1 cellular context compared by ENCODE assay signal in the genomic region with DNA sequence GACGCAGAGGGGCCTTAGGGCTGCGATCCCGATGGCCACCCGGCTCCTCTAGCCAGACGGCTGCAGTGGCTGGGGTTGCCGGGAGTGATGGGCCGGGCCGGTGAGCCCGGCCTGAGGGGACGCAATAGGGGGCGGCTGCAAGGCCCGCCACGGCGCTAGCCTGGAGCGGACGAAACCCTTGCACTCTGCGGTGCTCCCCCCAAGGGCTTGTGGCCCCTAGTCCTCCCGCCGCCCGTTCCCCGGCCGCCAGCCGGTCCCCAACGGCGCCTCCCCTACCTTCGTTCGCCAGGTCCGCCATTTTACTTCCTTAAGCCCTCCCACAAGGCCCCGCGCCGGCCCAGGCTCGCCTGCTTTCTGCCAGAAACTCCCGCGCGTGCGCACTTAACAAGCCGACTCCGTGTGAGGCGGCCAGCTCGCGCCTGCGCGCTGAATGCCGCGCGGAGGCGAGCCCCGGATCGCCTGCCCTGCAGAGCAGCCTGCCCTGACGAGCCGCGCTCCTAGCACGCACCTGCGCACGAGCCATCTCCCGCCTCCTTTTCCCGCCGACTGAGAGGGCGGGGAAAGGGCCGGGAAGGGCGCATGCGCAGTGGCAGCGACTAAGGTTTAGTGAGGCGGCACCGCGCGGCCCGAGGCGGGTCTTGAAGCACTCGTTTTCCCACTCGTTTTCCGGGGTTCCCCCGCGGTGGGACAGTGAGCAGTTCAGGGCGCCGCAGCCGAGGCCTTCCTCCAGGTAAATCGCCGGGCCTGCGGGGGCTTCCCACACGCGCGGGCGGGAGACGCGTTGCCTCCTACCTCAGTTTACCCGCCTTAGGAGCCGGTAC.
TF ChIP-seq lines count a peak whose summit lies in the region.

A gene with protein sequence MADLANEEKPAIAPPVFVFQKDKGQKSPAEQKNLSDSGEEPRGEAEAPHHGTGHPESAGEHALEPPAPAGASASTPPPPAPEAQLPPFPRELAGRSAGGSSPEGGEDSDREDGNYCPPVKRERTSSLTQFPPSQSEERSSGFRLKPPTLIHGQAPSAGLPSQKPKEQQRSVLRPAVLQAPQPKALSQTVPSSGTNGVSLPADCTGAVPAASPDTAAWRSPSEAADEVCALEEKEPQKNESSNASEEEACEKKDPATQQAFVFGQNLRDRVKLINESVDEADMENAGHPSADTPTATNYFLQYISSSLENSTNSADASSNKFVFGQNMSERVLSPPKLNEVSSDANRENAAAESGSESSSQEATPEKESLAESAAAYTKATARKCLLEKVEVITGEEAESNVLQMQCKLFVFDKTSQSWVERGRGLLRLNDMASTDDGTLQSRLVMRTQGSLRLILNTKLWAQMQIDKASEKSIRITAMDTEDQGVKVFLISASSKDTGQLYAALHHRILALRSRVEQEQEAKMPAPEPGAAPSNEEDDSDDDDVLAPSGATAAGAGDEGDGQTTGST (minus strand): TSS at position 356 of the 821 bp plus-strand sequence. CDS start 58 bp downstream, at position 298.

TF ChIP-seq in WTC11, 78 proteins besides CTCF, POLR2A, EP300 and RAD21 (continued from another document and continues in another):
- TF ChIP-seq ZNF396 (CRISPR knock-in tag; IDR thresholded peaks at IDR 0.05; ENCODE audit: borderline replicate concordance) (no peak), PREB (CRISPR knock-in tag; IDR thresholded peaks at IDR 0.05; ENCODE audit: borderline replicate concordance) (peak; percentile 98), NFATC4 (CRISPR knock-in tag; IDR thresholded peaks at IDR 0.05) (no peak), MXD4 (CRISPR knock-in tag; IDR thresholded peaks at IDR 0.05; ENCODE audit: borderline replicate concordance) (no peak), ZBTB43 (CRISPR knock-in tag; IDR thresholded peaks at IDR 0.05) (peak; percentile 99), FOXP4 (CRISPR knock-in tag; IDR thresholded peaks at IDR 0.05) (peak; percentile 100), FOXP1 (CRISPR knock-in tag; IDR thresholded peaks at IDR 0.05; ENCODE audit: borderline replicate concordance) (peak; percentile 99), ZNF425 (CRISPR knock-in tag; conservative IDR thresholded peaks at IDR 0.05) (no peak), ETV6 (CRISPR knock-in tag; IDR thresholded peaks at IDR 0.05) (peak; percentile 100), ZNF671 (CRISPR knock-in tag; IDR thresholded peaks at IDR 0.05) (no peak), ZNF416 (CRISPR knock-in tag; IDR thresholded peaks at IDR 0.05) (no peak), MYBL2 (CRISPR knock-in tag; IDR thresholded peaks at IDR 0.05) (peak; percentile 99), ZNF263 (CRISPR knock-in tag; IDR thresholded peaks at IDR 0.05; ENCODE audit: low read depth) (peak; percentile 91), ZNF232 (CRISPR knock-in tag; IDR thresholded peaks at IDR 0.05) (peak; percentile 100), NR2C2 (CRISPR knock-in tag; IDR thresholded peaks at IDR 0.05) (peak; percentile 86), ZNF219 (CRISPR knock-in tag; IDR thresholded peaks at IDR 0.05; ENCODE audit: borderline replicate concordance) (peak; percentile 97), NFE2L1 (CRISPR knock-in tag; IDR thresholded peaks at IDR 0.05) (peak; percentile 99), FOXK1 (CRISPR knock-in tag; IDR thresholded peaks at IDR 0.05) (peak; percentile 99)
- TF ChIP-seq, protein P1, sequence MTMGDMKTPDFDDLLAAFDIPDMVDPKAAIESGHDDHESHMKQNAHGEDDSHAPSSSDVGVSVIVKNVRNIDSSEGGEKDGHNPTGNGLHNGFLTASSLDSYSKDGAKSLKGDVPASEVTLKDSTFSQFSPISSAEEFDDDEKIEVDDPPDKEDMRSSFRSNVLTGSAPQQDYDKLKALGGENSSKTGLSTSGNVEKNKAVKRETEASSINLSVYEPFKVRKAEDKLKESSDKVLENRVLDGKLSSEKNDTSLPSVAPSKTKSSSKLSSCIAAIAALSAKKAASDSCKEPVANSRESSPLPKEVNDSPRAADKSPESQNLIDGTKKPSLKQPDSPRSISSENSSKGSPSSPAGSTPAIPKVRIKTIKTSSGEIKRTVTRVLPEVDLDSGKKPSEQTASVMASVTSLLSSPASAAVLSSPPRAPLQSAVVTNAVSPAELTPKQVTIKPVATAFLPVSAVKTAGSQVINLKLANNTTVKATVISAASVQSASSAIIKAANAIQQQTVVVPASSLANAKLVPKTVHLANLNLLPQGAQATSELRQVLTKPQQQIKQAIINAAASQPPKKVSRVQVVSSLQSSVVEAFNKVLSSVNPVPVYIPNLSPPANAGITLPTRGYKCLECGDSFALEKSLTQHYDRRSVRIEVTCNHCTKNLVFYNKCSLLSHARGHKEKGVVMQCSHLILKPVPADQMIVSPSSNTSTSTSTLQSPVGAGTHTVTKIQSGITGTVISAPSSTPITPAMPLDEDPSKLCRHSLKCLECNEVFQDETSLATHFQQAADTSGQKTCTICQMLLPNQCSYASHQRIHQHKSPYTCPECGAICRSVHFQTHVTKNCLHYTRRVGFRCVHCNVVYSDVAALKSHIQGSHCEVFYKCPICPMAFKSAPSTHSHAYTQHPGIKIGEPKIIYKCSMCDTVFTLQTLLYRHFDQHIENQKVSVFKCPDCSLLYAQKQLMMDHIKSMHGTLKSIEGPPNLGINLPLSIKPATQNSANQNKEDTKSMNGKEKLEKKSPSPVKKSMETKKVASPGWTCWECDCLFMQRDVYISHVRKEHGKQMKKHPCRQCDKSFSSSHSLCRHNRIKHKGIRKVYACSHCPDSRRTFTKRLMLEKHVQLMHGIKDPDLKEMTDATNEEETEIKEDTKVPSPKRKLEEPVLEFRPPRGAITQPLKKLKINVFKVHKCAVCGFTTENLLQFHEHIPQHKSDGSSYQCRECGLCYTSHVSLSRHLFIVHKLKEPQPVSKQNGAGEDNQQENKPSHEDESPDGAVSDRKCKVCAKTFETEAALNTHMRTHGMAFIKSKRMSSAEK (CRISPR knock-in tag; IDR thresholded peaks at IDR 0.05; ENCODE audit: borderline replicate concordance): peak; percentile 82; the same call in 1 of the 2 replicates
- TF ChIP-seq, protein P2, sequence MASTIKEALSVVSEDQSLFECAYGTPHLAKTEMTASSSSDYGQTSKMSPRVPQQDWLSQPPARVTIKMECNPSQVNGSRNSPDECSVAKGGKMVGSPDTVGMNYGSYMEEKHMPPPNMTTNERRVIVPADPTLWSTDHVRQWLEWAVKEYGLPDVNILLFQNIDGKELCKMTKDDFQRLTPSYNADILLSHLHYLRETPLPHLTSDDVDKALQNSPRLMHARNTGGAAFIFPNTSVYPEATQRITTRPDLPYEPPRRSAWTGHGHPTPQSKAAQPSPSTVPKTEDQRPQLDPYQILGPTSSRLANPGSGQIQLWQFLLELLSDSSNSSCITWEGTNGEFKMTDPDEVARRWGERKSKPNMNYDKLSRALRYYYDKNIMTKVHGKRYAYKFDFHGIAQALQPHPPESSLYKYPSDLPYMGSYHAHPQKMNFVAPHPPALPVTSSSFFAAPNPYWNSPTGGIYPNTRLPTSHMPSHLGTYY (CRISPR knock-in tag; IDR thresholded peaks at IDR 0.05): no peak
- TF ChIP-seq, protein P3, sequence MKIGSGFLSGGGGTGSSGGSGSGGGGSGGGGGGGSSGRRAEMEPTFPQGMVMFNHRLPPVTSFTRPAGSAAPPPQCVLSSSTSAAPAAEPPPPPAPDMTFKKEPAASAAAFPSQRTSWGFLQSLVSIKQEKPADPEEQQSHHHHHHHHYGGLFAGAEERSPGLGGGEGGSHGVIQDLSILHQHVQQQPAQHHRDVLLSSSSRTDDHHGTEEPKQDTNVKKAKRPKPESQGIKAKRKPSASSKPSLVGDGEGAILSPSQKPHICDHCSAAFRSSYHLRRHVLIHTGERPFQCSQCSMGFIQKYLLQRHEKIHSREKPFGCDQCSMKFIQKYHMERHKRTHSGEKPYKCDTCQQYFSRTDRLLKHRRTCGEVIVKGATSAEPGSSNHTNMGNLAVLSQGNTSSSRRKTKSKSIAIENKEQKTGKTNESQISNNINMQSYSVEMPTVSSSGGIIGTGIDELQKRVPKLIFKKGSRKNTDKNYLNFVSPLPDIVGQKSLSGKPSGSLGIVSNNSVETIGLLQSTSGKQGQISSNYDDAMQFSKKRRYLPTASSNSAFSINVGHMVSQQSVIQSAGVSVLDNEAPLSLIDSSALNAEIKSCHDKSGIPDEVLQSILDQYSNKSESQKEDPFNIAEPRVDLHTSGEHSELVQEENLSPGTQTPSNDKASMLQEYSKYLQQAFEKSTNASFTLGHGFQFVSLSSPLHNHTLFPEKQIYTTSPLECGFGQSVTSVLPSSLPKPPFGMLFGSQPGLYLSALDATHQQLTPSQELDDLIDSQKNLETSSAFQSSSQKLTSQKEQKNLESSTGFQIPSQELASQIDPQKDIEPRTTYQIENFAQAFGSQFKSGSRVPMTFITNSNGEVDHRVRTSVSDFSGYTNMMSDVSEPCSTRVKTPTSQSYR (CRISPR knock-in tag; IDR thresholded peaks at IDR 0.05): peak; percentile 100
- TF ChIP-seq, protein P4, sequence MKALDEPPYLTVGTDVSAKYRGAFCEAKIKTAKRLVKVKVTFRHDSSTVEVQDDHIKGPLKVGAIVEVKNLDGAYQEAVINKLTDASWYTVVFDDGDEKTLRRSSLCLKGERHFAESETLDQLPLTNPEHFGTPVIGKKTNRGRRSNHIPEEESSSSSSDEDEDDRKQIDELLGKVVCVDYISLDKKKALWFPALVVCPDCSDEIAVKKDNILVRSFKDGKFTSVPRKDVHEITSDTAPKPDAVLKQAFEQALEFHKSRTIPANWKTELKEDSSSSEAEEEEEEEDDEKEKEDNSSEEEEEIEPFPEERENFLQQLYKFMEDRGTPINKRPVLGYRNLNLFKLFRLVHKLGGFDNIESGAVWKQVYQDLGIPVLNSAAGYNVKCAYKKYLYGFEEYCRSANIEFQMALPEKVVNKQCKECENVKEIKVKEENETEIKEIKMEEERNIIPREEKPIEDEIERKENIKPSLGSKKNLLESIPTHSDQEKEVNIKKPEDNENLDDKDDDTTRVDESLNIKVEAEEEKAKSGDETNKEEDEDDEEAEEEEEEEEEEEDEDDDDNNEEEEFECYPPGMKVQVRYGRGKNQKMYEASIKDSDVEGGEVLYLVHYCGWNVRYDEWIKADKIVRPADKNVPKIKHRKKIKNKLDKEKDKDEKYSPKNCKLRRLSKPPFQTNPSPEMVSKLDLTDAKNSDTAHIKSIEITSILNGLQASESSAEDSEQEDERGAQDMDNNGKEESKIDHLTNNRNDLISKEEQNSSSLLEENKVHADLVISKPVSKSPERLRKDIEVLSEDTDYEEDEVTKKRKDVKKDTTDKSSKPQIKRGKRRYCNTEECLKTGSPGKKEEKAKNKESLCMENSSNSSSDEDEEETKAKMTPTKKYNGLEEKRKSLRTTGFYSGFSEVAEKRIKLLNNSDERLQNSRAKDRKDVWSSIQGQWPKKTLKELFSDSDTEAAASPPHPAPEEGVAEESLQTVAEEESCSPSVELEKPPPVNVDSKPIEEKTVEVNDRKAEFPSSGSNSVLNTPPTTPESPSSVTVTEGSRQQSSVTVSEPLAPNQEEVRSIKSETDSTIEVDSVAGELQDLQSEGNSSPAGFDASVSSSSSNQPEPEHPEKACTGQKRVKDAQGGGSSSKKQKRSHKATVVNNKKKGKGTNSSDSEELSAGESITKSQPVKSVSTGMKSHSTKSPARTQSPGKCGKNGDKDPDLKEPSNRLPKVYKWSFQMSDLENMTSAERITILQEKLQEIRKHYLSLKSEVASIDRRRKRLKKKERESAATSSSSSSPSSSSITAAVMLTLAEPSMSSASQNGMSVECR (CRISPR knock-in tag; IDR thresholded peaks at IDR 0.05; ENCODE audit: borderline replicate concordance): peak; percentile 100
- TF ChIP-seq, protein P5, sequence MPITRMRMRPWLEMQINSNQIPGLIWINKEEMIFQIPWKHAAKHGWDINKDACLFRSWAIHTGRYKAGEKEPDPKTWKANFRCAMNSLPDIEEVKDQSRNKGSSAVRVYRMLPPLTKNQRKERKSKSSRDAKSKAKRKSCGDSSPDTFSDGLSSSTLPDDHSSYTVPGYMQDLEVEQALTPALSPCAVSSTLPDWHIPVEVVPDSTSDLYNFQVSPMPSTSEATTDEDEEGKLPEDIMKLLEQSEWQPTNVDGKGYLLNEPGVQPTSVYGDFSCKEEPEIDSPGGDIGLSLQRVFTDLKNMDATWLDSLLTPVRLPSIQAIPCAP (CRISPR knock-in tag; IDR thresholded peaks at IDR 0.05): peak; percentile 99
